Comparison of ENCODE assay signal across 8 cellular contexts in the genomic region with DNA sequence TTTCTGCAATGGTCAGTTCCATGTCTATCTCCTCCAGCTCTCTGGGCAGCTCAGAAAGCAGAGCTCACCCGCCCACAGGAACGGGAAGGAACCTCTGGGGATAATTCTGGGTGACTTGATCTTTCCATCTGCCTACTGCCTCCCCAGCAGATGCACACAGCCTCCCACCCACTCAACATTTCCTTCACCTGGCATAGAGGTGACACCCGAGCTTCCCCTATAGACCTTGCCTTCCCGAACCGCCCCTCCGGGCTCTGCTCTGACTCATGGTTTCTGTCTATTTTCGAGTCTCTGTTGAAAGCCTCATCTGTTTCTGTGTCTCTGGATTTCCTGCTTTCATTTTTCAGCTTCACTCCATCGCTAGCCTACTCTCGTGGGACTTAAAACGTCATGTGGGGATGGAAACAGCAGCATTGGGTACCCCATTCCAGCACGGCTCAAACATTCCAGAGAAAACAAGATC. TPM values are rescaled to one million over a fixed set of nuclear protein-coding genes. Genes with fewer than 3 reads are reported as not detected.
DNase-seq lines count a peak whose midpoint lies in the region; ATAC-seq lines count a peak whose summit lies in the region.

No MANE protein-coding gene starts in this region.

- DNase-seq in activated T-cell treated with anti-CD3 and anti-CD28 coated beads, Interleukin-2, amount 50 U/mL, for 4 hours, result peak; percentile 83
- DNase-seq in germinal center (ENCODE audit: low spot score) (peak; percentile 51), NCI-H146 treated with DMSO at 0.1 percent for 48 hours (lab: John Stamatoyannopoulos, UW; ENCODE audit: unreplicated experiment) (no peak), Ammon's horn (ENCODE audit: low spot score) (no peak)
- peak; percentile 69 to 94 for DNase-seq in stimulated activated CD4-positive, alpha-beta T cell treated with anti-CD3 and anti-CD28 coated beads, Interleukin-4, amount 100 ng/mL, for 4 hours

- H3K4me2 ChIP-seq in BLaER1 treated with 17β-estradiol and CSF1 and Interleukin-3, amounts not matched to agents 10 nM and 100 nM, result peak overlapping the region; percentile 71 to 96 (median 88)

- no peaks in the 10 kb centered on the region for H3K9me3 ChIP-seq in BLaER1 treated with 17β-estradiol and CSF1 and Interleukin-3, amounts not matched to agents 10 nM and 100 nM (replicated peaks in 1 of 11)
- H3K9me3 ChIP-seq in HUES6 (ENCODE audit: control insufficient read depth, insufficient read depth, low read depth, low read length), result no peaks in the 10 kb centered on the region

- peaks cover 16% of the 10 kb centered on the region for H3K36me3 Mint-ChIP-seq in activated T-cell treated with anti-CD3 and anti-CD28 coated beads, Interleukin-2, amount 50 U/mL, for 4 hours (ENCODE audit: insufficient read depth)

- H3K9me3 Mint-ChIP-seq in activated T-cell treated with anti-CD3 and anti-CD28 coated beads, Interleukin-2, amount 50 U/mL, for 4 hours, result no peaks in the 10 kb centered on the region

- peak overlapping the region; percentile 74 for H3K4me3 Mint-ChIP-seq in activated T-cell treated with anti-CD3 and anti-CD28 coated beads, Interleukin-2, amount 50 U/mL, for 4 hours

- peak; percentile 81 for ATAC-seq in GM21360 (IDR thresholded peaks at IDR 0.05; ENCODE audit: unreplicated experiment)
- peak; percentile 98 to 99 for ATAC-seq in activated T-cell treated with anti-CD3 and anti-CD28 coated beads, Interleukin-2, amount 50 U/mL, for 4 hours

- H3K4me1 ChIP-seq in BLaER1 treated with 17β-estradiol and CSF1 and Interleukin-3, amounts not matched to agents 10 nM and 100 nM, result peaks cover 56 to 77% (median 66%) of the 10 kb centered on the region in 10 experiments
- H3K4me1 ChIP-seq in HUES6 (ENCODE audit: control insufficient read depth, insufficient read depth, low read length), result peaks cover 21% of the 10 kb centered on the region; the same call in 1 of the 2 replicates

- peaks cover 64% of the 10 kb centered on the region for H3K4me1 Mint-ChIP-seq in activated T-cell treated with anti-CD3 and anti-CD28 coated beads, Interleukin-2, amount 50 U/mL, for 4 hours (ENCODE audit: low read depth)

- peak overlapping the region; percentile 51 to 69 (median 61) for H3K9ac ChIP-seq in BLaER1 treated with 17β-estradiol and CSF1 and Interleukin-3, amounts not matched to agents 10 nM and 100 nM
- H3K9ac ChIP-seq in HUES6 (ENCODE audit: low read length), result peak overlapping the region; percentile 17

- peak overlapping the region in 7 of 10 experiments; percentile 31 to 50 (median 37); a peak in 10 of 20 replicates for H3K4me3 ChIP-seq in BLaER1 treated with 17β-estradiol and CSF1 and Interleukin-3, amounts not matched to agents 10 nM and 100 nM
- no peak overlapping the region for H3K4me3 ChIP-seq in HUES6 (ENCODE audit: low read depth, low read length)

- H3K27me3 ChIP-seq in BLaER1 treated with 17β-estradiol and CSF1 and Interleukin-3, amounts not matched to agents 10 nM and 100 nM, result no peaks in the 10 kb centered on the region
- H3K27me3 ChIP-seq in HUES6 (ENCODE audit: control insufficient read depth, insufficient read depth, low read length), result no peaks in the 10 kb centered on the region

- H3K27ac ChIP-seq in BLaER1 treated with 17β-estradiol and CSF1 and Interleukin-3, amounts not matched to agents 10 nM and 100 nM, result peak overlapping the region; percentile 37 to 79 (median 73)
- H3K27ac ChIP-seq in HUES6 (ENCODE audit: low read depth, low read length), result no peak overlapping the region

- no peaks in the 10 kb centered on the region for H3K27me3 Mint-ChIP-seq in activated T-cell treated with anti-CD3 and anti-CD28 coated beads, Interleukin-2, amount 50 U/mL, for 4 hours (ENCODE audit: low read depth)

- H4K20me1 ChIP-seq in BLaER1 treated with 17β-estradiol and CSF1 and Interleukin-3, amounts not matched to agents 10 nM and 100 nM, result peaks cover 5 to 81% (median 24%) of the 10 kb centered on the region in 11 experiments; a peak in 13 of 22 replicates

- H3K36me3 ChIP-seq in BLaER1 treated with 17β-estradiol and CSF1 and Interleukin-3, amounts not matched to agents 10 nM and 100 nM, result peaks cover 26 to 37% (median 30%) of the 10 kb centered on the region in 11 experiments
- H3K36me3 ChIP-seq in HUES6 (ENCODE audit: control insufficient read depth, insufficient read depth, low read length), result peaks cover 17% of the 10 kb centered on the region

RNA-seq across cellular contexts. Expression of a gene that starts 11.4 kb away (rescaled TPM):
- total RNA-seq in activated T-cell treated with anti-CD3 and anti-CD28 coated beads, Interleukin-2, amount 50 U/mL, for 4 hours, result 10 to 100 TPM; 64.2 to 80.5 (median 71.2) TPM

RNA-seq across cellular contexts. Expression of a gene that starts 11.6 kb away (rescaled TPM):
- 100 to 1,000 TPM; 131 to 167 (median 160) TPM for total RNA-seq in activated T-cell treated with anti-CD3 and anti-CD28 coated beads, Interleukin-2, amount 50 U/mL, for 4 hours

RNA-seq across cellular contexts. Expression of a gene that starts 21.0 kb away (rescaled TPM):
- 10 to 100 TPM; 35.4 to 39.8 (median 38.4) TPM for total RNA-seq in activated T-cell treated with anti-CD3 and anti-CD28 coated beads, Interleukin-2, amount 50 U/mL, for 4 hours

RNA-seq across cellular contexts. Expression of a gene that starts 39.2 kb away (rescaled TPM):
- total RNA-seq in activated T-cell treated with anti-CD3 and anti-CD28 coated beads, Interleukin-2, amount 50 U/mL, for 4 hours, result 100 to 1,000 TPM; 111 to 140 (median 134) TPM

RNA-seq across cellular contexts. Expression of a gene that starts 44.6 kb away (rescaled TPM):
- total RNA-seq in activated T-cell treated with anti-CD3 and anti-CD28 coated beads, Interleukin-2, amount 50 U/mL, for 4 hours, result 100 to 1,000 TPM; 115 to 137 (median 125) TPM

Comparison
In these comparisons a context has a peak if more than half of its experiments do, and no peak if none do; other contexts are left out.
1. DNase-seq: peak in activated T-cell treated with anti-CD3 and anti-CD28 coated beads, Interleukin-2, amount 50 U/mL, for 4 hours (single experiment), germinal center (single experiment) and stimulated activated CD4-positive, alpha-beta T cell treated with anti-CD3 and anti-CD28 coated beads, Interleukin-4, amount 100 ng/mL, for 4 hours (2 of 2); none in NCI-H146 treated with DMSO at 0.1 percent for 48 hours (single experiment) and Ammon's horn (single experiment).